In the genomic region with DNA sequence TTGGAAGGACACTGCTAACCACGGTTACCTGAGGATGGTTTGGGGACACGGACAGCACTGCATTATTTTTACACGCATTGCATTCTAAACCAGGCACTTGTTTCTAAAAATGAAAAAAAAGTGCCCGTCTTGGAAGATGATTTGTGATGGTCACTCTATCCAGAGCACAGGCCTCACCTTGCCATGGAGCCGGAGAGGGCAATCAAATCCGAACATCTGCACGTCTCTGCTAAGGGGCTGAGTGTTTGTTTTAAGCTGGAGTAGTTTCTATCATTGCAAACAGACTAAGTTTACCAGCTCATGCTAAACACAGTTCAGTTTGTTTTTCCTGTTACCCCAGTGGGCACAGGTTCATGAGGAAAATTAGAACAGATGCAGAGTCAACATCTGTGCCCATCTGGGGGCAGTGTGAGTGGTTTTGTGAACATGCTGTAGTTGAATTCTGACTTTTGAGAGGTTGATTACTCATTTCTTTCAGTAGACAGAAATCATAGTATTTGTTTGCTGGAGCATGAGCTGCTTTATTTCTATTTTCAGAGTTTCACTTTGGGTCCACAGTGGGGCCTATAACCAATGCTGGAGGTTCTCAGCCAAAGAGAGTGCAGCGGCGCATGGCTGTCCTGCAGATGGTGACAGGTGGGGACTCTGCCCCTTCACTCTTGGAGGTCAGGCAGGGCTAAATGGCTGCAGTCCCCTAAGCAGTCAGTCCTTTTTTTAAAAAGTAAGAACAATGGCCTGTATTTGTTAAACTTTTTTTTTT, we compare ENCODE assay signal across 8 cellular contexts.
DNase-seq lines count a peak whose midpoint lies in the region; ATAC-seq and TF ChIP-seq lines count a peak whose summit lies in the region.

No MANE protein-coding gene starts in this region.

- H3K27ac ChIP-seq in CD8-positive, alpha-beta memory T cell (ENCODE audit: low read depth, low read length), result no peak overlapping the region

- POLR2A ChIA-PET in CD8-positive, alpha-beta memory T cell (lab: Charles Lee), result interaction anchor here (2.5 kb wide), 1 partner anchor 15 kb away, joined by 11 read pairs; no protein-coding TSS in a partner anchor

- peak; percentile 55 for ATAC-seq in GM19025 (IDR thresholded peaks at IDR 0.05; ENCODE audit: low read depth, unreplicated experiment)
- peak; percentile 45 for ATAC-seq in HG03103 (IDR thresholded peaks at IDR 0.05; ENCODE audit: low read depth, unreplicated experiment)

- no peaks in the 10 kb centered on the region for H3K27me3 ChIP-seq in CD8-positive, alpha-beta memory T cell (ENCODE audit: insufficient read depth, low read length, poor library complexity, severe bottlenecking)

- no peaks in the 10 kb centered on the region for H3K9me3 Mint-ChIP-seq in CD8-positive, alpha-beta memory T cell
- no peaks in the 10 kb centered on the region for H3K9me3 Mint-ChIP-seq in stimulated activated naive CD8-positive, alpha-beta T cell treated with anti-CD3 and anti-CD28 coated beads, Interleukin-15, Interleukin-2, amounts not matched to agents 100 ng/mL and 50 ng/mL, for 24 hours
- H3K9me3 Mint-ChIP-seq in glutamatergic neuron (ENCODE audit: unreplicated experiment), result no peaks in the 10 kb centered on the region

- H3K4me1 ChIP-seq in CD8-positive, alpha-beta memory T cell (ENCODE audit: insufficient read depth, low read length), result peaks cover 41% of the 10 kb centered on the region

- H3K9me3 ChIP-seq in CD8-positive, alpha-beta memory T cell (ENCODE audit: low read length), result no peaks in the 10 kb centered on the region

- H3K36me3 Mint-ChIP-seq in CD8-positive, alpha-beta memory T cell, result peaks cover 0 to 1% (median 0%) of the 10 kb centered on the region in 3 donors
- H3K36me3 Mint-ChIP-seq in stimulated activated naive CD8-positive, alpha-beta T cell treated with anti-CD3 and anti-CD28 coated beads, Interleukin-15, Interleukin-2, amounts not matched to agents 100 ng/mL and 50 ng/mL, for 24 hours (ENCODE audit: low read depth), result peaks cover 3% of the 10 kb centered on the region
- no peaks in the 10 kb centered on the region for H3K36me3 Mint-ChIP-seq in glutamatergic neuron (ENCODE audit: unreplicated experiment)

- H3K27me3 Mint-ChIP-seq in CD8-positive, alpha-beta memory T cell, result no peaks in the 10 kb centered on the region
- H3K27me3 Mint-ChIP-seq in stimulated activated naive CD8-positive, alpha-beta T cell treated with anti-CD3 and anti-CD28 coated beads, Interleukin-15, Interleukin-2, amounts not matched to agents 100 ng/mL and 50 ng/mL, for 24 hours, result no peaks in the 10 kb centered on the region
- no peaks in the 10 kb centered on the region for H3K27me3 Mint-ChIP-seq in glutamatergic neuron (ENCODE audit: unreplicated experiment)

- peak overlapping the region in 7 of 8 donors; percentile 33 to 80 (median 80) for H3K27ac Mint-ChIP-seq in CD8-positive, alpha-beta memory T cell
- peak overlapping the region; percentile 83 for H3K27ac Mint-ChIP-seq in stimulated activated naive CD8-positive, alpha-beta T cell treated with anti-CD3 and anti-CD28 coated beads, Interleukin-15, Interleukin-2, amounts not matched to agents 100 ng/mL and 50 ng/mL, for 24 hours
- no peak overlapping the region for H3K27ac Mint-ChIP-seq in glutamatergic neuron (ENCODE audit: unreplicated experiment)

- CTCF ChIA-PET in CD8-positive, alpha-beta memory T cell (lab: Charles Lee), result interaction anchor here (0.8 to 1.1 kb wide), 2 partner anchors 14 to 19 kb away, joined by 3 read pairs; no protein-coding TSS in a partner anchor

- no peak overlapping the region for H3K4me3 ChIP-seq in CD8-positive, alpha-beta memory T cell (ENCODE audit: low read length)

- DNase-seq in CD8-positive, alpha-beta memory T cell, result no peak
- DNase-seq in activated T-cell treated with anti-CD3 and anti-CD28 coated beads, Interleukin-2, amount 50 U/mL, for 48 hours, result peak; percentile 60 to 64
- DNase-seq in glutamatergic neuron (no peak), epidermal melanocyte (ENCODE audit: insufficient read length, low spot score) (no peak), iPS-NIHi11 (ENCODE audit: low spot score) (no peak)

- TF ChIP-seq CTCF in glutamatergic neuron (IDR thresholded peaks at IDR 0.05; ENCODE audit: partially characterized antibody, unreplicated experiment), result no peak

- H3K4me1 Mint-ChIP-seq in CD8-positive, alpha-beta memory T cell, result peaks cover 36 to 53% (median 41%) of the 10 kb centered on the region in 3 donors
- peaks cover 73% of the 10 kb centered on the region for H3K4me1 Mint-ChIP-seq in stimulated activated naive CD8-positive, alpha-beta T cell treated with anti-CD3 and anti-CD28 coated beads, Interleukin-15, Interleukin-2, amounts not matched to agents 100 ng/mL and 50 ng/mL, for 24 hours (ENCODE audit: low read depth)
- no peaks in the 10 kb centered on the region for H3K4me1 Mint-ChIP-seq in glutamatergic neuron (ENCODE audit: low read depth, unreplicated experiment)

- H3K4me3 Mint-ChIP-seq in CD8-positive, alpha-beta memory T cell, result peak overlapping the region in 2 of 7 donors; percentile 1 to 57
- H3K4me3 Mint-ChIP-seq in stimulated activated naive CD8-positive, alpha-beta T cell treated with anti-CD3 and anti-CD28 coated beads, Interleukin-15, Interleukin-2, amounts not matched to agents 100 ng/mL and 50 ng/mL, for 24 hours, result peak overlapping the region; percentile 66
- no peak overlapping the region for H3K4me3 Mint-ChIP-seq in glutamatergic neuron (ENCODE audit: unreplicated experiment)

- H3K36me3 ChIP-seq in CD8-positive, alpha-beta memory T cell (ENCODE audit: insufficient read depth, low read length), result no peaks in the 10 kb centered on the region

Comparison
In these comparisons a context has a peak if more than half of its experiments do, and no peak if none do; other contexts are left out.
1. DNase-seq: peak in activated T-cell treated with anti-CD3 and anti-CD28 coated beads, Interleukin-2, amount 50 U/mL, for 48 hours (2 of 2); none in CD8-positive, alpha-beta memory T cell (0 of 5), glutamatergic neuron (single experiment), epidermal melanocyte (single experiment) and iPS-NIHi11 (single experiment).